In genomic region chr2:111117666-111118454, GRCh38 we compare ENCODE assay signal across 8 cellular contexts. TPM values are rescaled to one million over a fixed set of nuclear protein-coding genes. Genes with fewer than 3 reads are reported as not detected.
DNase-seq lines count a peak whose midpoint lies in the region; ATAC-seq and TF ChIP-seq lines count a peak whose summit lies in the region.

No MANE protein-coding gene starts in this region.

- H3K18ac ChIP-seq in IMR-90 (ENCODE audit: low read depth, low read length): no peak overlapping the region

- no peak overlapping the region for H2BK20ac ChIP-seq in IMR-90 (ENCODE audit: low read depth, low read length)

- H3K14ac ChIP-seq in IMR-90 (replicated peaks; ENCODE audit: low read depth, low read length): no peak overlapping the region

- H2BK15ac ChIP-seq in IMR-90 (ENCODE audit: low read depth, low read length): no peak overlapping the region

- no peak overlapping the region for H4K5ac ChIP-seq in IMR-90 (ENCODE audit: low read depth, low read length)

- peak overlapping the region; percentile 31 for H3K4me3 ChIP-seq in IMR-90 (ENCODE audit: insufficient read depth, low read depth, low read length)

- no TSS peak for BruUV-seq in IMR-90 (replicated peaks; lab: Mats Ljungman, UMichigan)

- 0 out of 2 replicates have a peak, but pooled peaks have one; percentile 14 for TF ChIP-seq RAD21 in IMR-90 (IDR thresholded peaks at IDR 0.05; ENCODE audit: low read length)

- POLR2A ChIA-PET in IMR-90 (lab: Charles Lee; ENCODE audit: unreplicated experiment): interaction anchor here (0.6 kb wide), 3 partner anchors 50 to 1906 kb away, joined by 3 to 4 read pairs (median 3); no protein-coding TSS in a partner anchor

- H4K91ac ChIP-seq in IMR-90 (ENCODE audit: insufficient read depth, low read depth, low read length): no peak overlapping the region

- peaks cover 3% of the 10 kb centered on the region; the same call in 1 of the 2 replicates for H3K9me3 ChIP-seq in IMR-90 (ENCODE audit: control insufficient read depth, insufficient read depth, low read length)

- 0 out of 2 replicates have a peak overlapping the region, but pooled peaks have one; percentile 37 for H3K23ac ChIP-seq in IMR-90 (ENCODE audit: low read depth, low read length)

- DNase-seq in AG08396 (ENCODE audit: low spot score) (peak; percentile 41), IMR-90 (peak; percentile 77), activated T-cell treated with anti-CD3 and anti-CD28 coated beads for 48 hours (ENCODE audit: low read depth) (peak; percentile 28), foreskin melanocyte (peak; percentile 51), non-pigmented ciliary epithelial cell (ENCODE audit: low read depth) (peak; percentile 46), iPS-NIHi11 (ENCODE audit: low spot score) (no peak), NCI-H1694 treated with DMSO at 0.1 percent for 48 hours (lab: John Stamatoyannopoulos, UW) (no peak)

- no peaks in the 10 kb centered on the region for H3K36me3 ChIP-seq in IMR-90 (ENCODE audit: control insufficient read depth, insufficient read depth, low read length)

- intact Hi-C loops in IMR-90 (cut with micrococcal nuclease): loop anchor here (1.0 to 2.0 kb wide), 3 partner anchors 305 to 585 kb away; no protein-coding TSS in a partner anchor

- CTCF ChIA-PET in IMR-90 (lab: Yijun Ruan, JAX): interaction anchor here (1.0 to 1.2 kb wide), 3 partner anchors 20 to 583 kb away, joined by 3 to 6 read pairs (median 4); no protein-coding TSS in a partner anchor

- peak overlapping the region; percentile 47 for H2AK9ac ChIP-seq in IMR-90 (replicated peaks; ENCODE audit: low read depth, low read length, poor library complexity)

- H3K27ac ChIP-seq in IMR-90 (ENCODE audit: insufficient read depth, low read length): no peak overlapping the region

- peaks cover 13% of the 10 kb centered on the region; the same call in 1 of the 2 replicates for H4K20me1 ChIP-seq in IMR-90 (ENCODE audit: insufficient read depth, low read length)

- TF ChIP-seq POLR2A in IMR-90 (IDR thresholded peaks at IDR 0.05; ENCODE audit: low read depth, low read length): no peak

- H3K9me1 ChIP-seq in IMR-90 (ENCODE audit: insufficient read depth, low read length): no peaks in the 10 kb centered on the region

- H2AFZ ChIP-seq in IMR-90 (replicated peaks; ENCODE audit: low read length, poor library complexity): peak overlapping the region; percentile 86

- in situ Hi-C loops in IMR-90 (cut with MboI; ENCODE audit: low sequenced_read_pairs): loop anchor here (5.0 to 10.0 kb wide), 2 partner anchors 557 to 584 kb away; no protein-coding TSS in a partner anchor

- peaks cover 2% of the 10 kb centered on the region for H3K4me1 ChIP-seq in IMR-90 (ENCODE audit: control insufficient read depth, insufficient read depth, low read length)

- peaks cover 0 to 3% of the 10 kb centered on the region in 2 experiments; a peak in 1 of 4 replicates for H3K79me1 ChIP-seq in IMR-90 (ENCODE audit: low read depth in 1 of 2, low read length in 2 of 2)

- no peak overlapping the region for H4K8ac ChIP-seq in IMR-90 (ENCODE audit: low read depth in 2 of 2, low read length in 2 of 2)

- H3K9ac ChIP-seq in IMR-90 (ENCODE audit: low read depth, low read length): 0 out of 2 replicates have a peak overlapping the region, but pooled peaks have one; percentile 2

- 22% methylated on average over 13 of the region's 58 CpGs; no CpG with 5 or more reads in 1 of the 2 experiments for WGBS in IMR-90 (ENCODE audit: extremely low coverage in 2 of 2, insufficient read length in 1 of 2), 2 experiments

- no peak overlapping the region for H2AK5ac ChIP-seq in IMR-90 (ENCODE audit: low read depth, low read length)

- ATAC-seq in IMR-90 (ENCODE audit: low read depth): no peak
- ATAC-seq in HG03469 (IDR thresholded peaks at IDR 0.05; ENCODE audit: unreplicated experiment): no peak

- no peak overlapping the region for H3K4ac ChIP-seq in IMR-90 (ENCODE audit: low read depth, low read length)

- no peak overlapping the region for H3K56ac ChIP-seq in IMR-90 (ENCODE audit: extremely low read depth, insufficient read depth, low read length)

- no peak for TF ChIP-seq CTCF in IMR-90 (conservative IDR thresholded peaks at IDR 0.05; ENCODE audit: low read depth, low read length)

- H3K4me2 ChIP-seq in IMR-90 (ENCODE audit: low read depth, low read length): peak overlapping the region; percentile 85

- peaks cover 31% of the 10 kb centered on the region for H3K27me3 ChIP-seq in IMR-90 (ENCODE audit: control insufficient read depth, insufficient read depth, low read length)

- H2BK5ac ChIP-seq in IMR-90 (ENCODE audit: low read depth, low read length, poor library complexity, severe bottlenecking): no peak overlapping the region

- no peak overlapping the region for H2BK120ac ChIP-seq in IMR-90 (ENCODE audit: low read depth, low read length)

- dilution Hi-C loops in IMR-90 (cut with HindIII; ENCODE audit: low sequenced_read_pairs, unreplicated experiment): no loop called here

TF ChIP-seq in IMR-90, 13 proteins besides CTCF, POLR2A, EP300 and RAD21:
- TF ChIP-seq FOS (IDR thresholded peaks at IDR 0.05; ENCODE audit: low read depth, low read length) (0 out of 2 replicates have a peak, but pooled peaks have one; percentile 15), ELK1 (IDR thresholded peaks at IDR 0.05; ENCODE audit: borderline replicate concordance, low read depth, low read length) (no peak)

RNA-seq across cellular contexts. Expression of gene BCL2L11, which starts 2.9 kb away (rescaled TPM):
- 1.1 and 1.4 TPM in 2 replicates for total RNA-seq in IMR-90 (2012; rRNA removed)
- 1.7 TPM in 2 replicates for polyA plus RNA-seq in IMR-90 (2012; rRNA removed)
- 0.78 and 1.4 TPM in 2 replicates for polyA plus RNA-seq in IMR-90 (2012; cell fraction: cytosol; rRNA removed)
- 2.6 and 5.7 TPM in 2 replicates for polyA plus RNA-seq in IMR-90 (2012; cell fraction: nucleus; rRNA removed; ENCODE audit: low replicate concordance)

Comparison
In these comparisons a context has a peak if more than half of its experiments do, and no peak if none do; other contexts are left out.
1. DNase-seq: peak in AG08396 (single experiment), IMR-90 (single experiment), activated T-cell treated with anti-CD3 and anti-CD28 coated beads for 48 hours (single experiment), foreskin melanocyte (single experiment) and non-pigmented ciliary epithelial cell (single experiment); none in iPS-NIHi11 (single experiment) and NCI-H1694 treated with DMSO at 0.1 percent for 48 hours (single experiment).